ENCODE assay signal across 22 cellular contexts in the genomic region with DNA sequence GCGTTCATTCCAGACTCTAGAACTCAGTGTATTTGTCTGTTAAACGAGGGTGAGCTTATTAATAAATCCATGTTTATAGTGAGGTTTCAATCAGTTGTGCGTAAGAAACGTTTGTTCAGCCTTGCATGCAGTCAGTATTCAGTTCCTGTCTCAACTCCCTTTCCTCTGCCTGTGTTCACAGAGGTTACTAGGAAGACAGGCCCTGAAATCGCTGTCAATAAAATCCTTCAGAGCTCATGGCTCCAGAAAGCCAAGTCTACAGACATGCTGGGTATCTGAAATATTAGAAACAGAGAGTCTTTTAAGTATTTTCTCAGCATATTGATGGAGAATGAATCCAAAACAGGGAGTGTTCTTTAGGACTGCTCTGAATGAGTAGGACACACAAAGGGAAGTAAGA.
A peak's percentile ranks its signal among the peaks of the same experiment; 100 is the strongest.
DNase-seq lines count a peak whose midpoint lies in the region; ATAC-seq and TF ChIP-seq lines count a peak whose summit lies in the region.
"Had no signal": no experiment of that assay in that cellular context is flagged by ENCODE, and none has a peak within 500 bp of the region (broad histone marks: within the 10 kb centered on the region; RNA-seq: fewer than 3 reads in every experiment).

No MANE protein-coding gene starts in this region.

- WGBS in right cardiac atrium: 63% methylated on average over 5 of the region's 5 CpGs

- no peak overlapping the region for H3K4me3 ChIP-seq in right atrium auricular region
- H3K4me3 ChIP-seq in right cardiac atrium (ENCODE audit: low read length): no peak overlapping the region
- H3K4me3 ChIP-seq: K562, MG63 had no signal

- H3K27me3 ChIP-seq in right atrium auricular region: no peaks in the 10 kb centered on the region
- H3K27me3 ChIP-seq in right cardiac atrium (ENCODE audit: control insufficient read depth, insufficient read depth): no peaks in the 10 kb centered on the region
- H3K27me3 ChIP-seq: MG63 had no signal

- peaks cover 0 to 74% of the 10 kb centered on the region in 2 donors for H3K4me1 ChIP-seq in right atrium auricular region
- H3K4me1 ChIP-seq in right cardiac atrium (ENCODE audit: control insufficient read depth, insufficient read depth, low read length): peaks cover 14% of the 10 kb centered on the region

- H3K27ac ChIP-seq in right atrium auricular region (peak overlapping the region; percentile 3 to 65), right cardiac atrium (ENCODE audit: low read length) (no peak overlapping the region)

- H3K4me3 Mint-ChIP-seq in T-helper 17 cell (no peak overlapping the region), naive B cell (peak overlapping the region in 2 of 8 donors; percentile 1 to 22)
- no peak overlapping the region for H3K4me3 Mint-ChIP-seq in activated CD8-positive, alpha-beta T cell treated with anti-CD3 and anti-CD28 coated beads, Interleukin-2, amount 10 ng/mL, durations not matched to agents 7 days and 5 days
- H3K4me3 Mint-ChIP-seq: activated naive CD4-positive, alpha-beta T cell treated with anti-CD3 and anti-CD28 coated beads for 36 hours; CD4-positive, CD25-positive, alpha-beta regulatory T cell; memory B cell had no signal

- POLR2A ChIA-PET in activated CD8-positive, alpha-beta T cell treated with anti-CD3 and anti-CD28 coated beads, Interleukin-2, amount 10 ng/mL, durations not matched to agents 7 days and 5 days (lab: Charles Lee): interaction anchor here (0.6 kb wide), 1 partner anchor 245 kb away, joined by 3 read pairs; no protein-coding TSS in a partner anchor

- peaks cover 0 to 6% (median 4%) of the 10 kb centered on the region in 7 donors for H3K9me3 Mint-ChIP-seq in naive B cell
- H3K9me3 Mint-ChIP-seq in activated CD8-positive, alpha-beta T cell treated with anti-CD3 and anti-CD28 coated beads, Interleukin-2, amount 10 ng/mL, durations not matched to agents 7 days and 5 days (ENCODE audit: insufficient read depth): no peaks in the 10 kb centered on the region

- CTCF ChIA-PET in activated CD8-positive, alpha-beta T cell treated with anti-CD3 and anti-CD28 coated beads, Interleukin-2, amount 10 ng/mL, durations not matched to agents 7 days and 5 days (lab: Charles Lee): interaction anchor here (1.0 kb wide), 1 partner anchor 17 kb away, joined by 3 read pairs; no protein-coding TSS in a partner anchor

- intact Hi-C loops in right cardiac atrium (cut with DNase I): no loop called here

- H3K36me3 Mint-ChIP-seq in T-helper 17 cell (ENCODE audit: low read depth) (peaks cover 6% of the 10 kb centered on the region), naive B cell (peaks cover 30 to 31% of the 10 kb centered on the region in 2 donors)
- peaks cover 28% of the 10 kb centered on the region for H3K36me3 Mint-ChIP-seq in activated CD8-positive, alpha-beta T cell treated with anti-CD3 and anti-CD28 coated beads, Interleukin-2, amount 10 ng/mL, durations not matched to agents 7 days and 5 days (ENCODE audit: low read depth)

- H3K9me3 ChIP-seq in right atrium auricular region (no peaks in the 10 kb centered on the region), right cardiac atrium (ENCODE audit: control insufficient read depth, low read length) (no peaks in the 10 kb centered on the region), T-helper 17 cell (ENCODE audit: control insufficient read depth, low read length, poor library complexity, severe bottlenecking) (no peaks in the 10 kb centered on the region)
- H3K9me3 ChIP-seq: MG63 had no signal

- H3K27me3 Mint-ChIP-seq in T-helper 17 cell: no peaks in the 10 kb centered on the region
- H3K27me3 Mint-ChIP-seq in naive B cell: no peaks in the 10 kb centered on the region
- no peaks in the 10 kb centered on the region for H3K27me3 Mint-ChIP-seq in activated CD8-positive, alpha-beta T cell treated with anti-CD3 and anti-CD28 coated beads, Interleukin-2, amount 10 ng/mL, durations not matched to agents 7 days and 5 days (ENCODE audit: low read depth)
- H3K27me3 Mint-ChIP-seq: CD4-positive, CD25-positive, alpha-beta regulatory T cell; memory B cell had no signal

- TF ChIP-seq CTCF in right atrium auricular region (IDR thresholded peaks at IDR 0.05): no peak

- DNase-seq in right atrium auricular region (ENCODE audit: low spot score) (no peak), right cardiac atrium (no peak), T-helper 17 cell (no peak), naive B cell (no peak), NCI-H526 treated with DMSO at 0.1 percent for 48 hours (lab: John Stamatoyannopoulos, UW) (no peak)
- DNase-seq in activated CD8-positive, alpha-beta T cell treated with anti-CD3 and anti-CD28 coated beads, Interleukin-2, amount 10 ng/mL, durations not matched to agents 7 days and 5 days: no peak
- DNase-seq: activated CD4-positive, alpha-beta T cell treated with anti-CD3 and anti-CD28 coated beads for 48 hours; activated naive CD4-positive, alpha-beta T cell treated with anti-CD3 and anti-CD28 coated beads for 36 hours; aorta; CD4-positive, CD25-positive, alpha-beta regulatory T cell; central memory CD4-positive, alpha-beta T cell; MG63; NCI-H2081 treated with DMSO at 0.1 percent for 48 hours; NCI-H446; PC-3; SIG-M5; stimulated activated CD4-positive, alpha-beta T cell treated with anti-CD3 and anti-CD28 coated beads, Interleukin-4, amount 100 ng/mL, for 1 hour; stimulated activated naive CD4-positive, alpha-beta T cell treated with Interleukin-2 at 50 U/mL for 16 hours; T-helper 1 cell had no signal

- H3K27ac Mint-ChIP-seq in T-helper 17 cell: peak overlapping the region; percentile 63
- peak overlapping the region in 5 of 6 donors; percentile 18 to 71 (median 56) for H3K27ac Mint-ChIP-seq in naive B cell
- no peak overlapping the region for H3K27ac Mint-ChIP-seq in activated CD8-positive, alpha-beta T cell treated with anti-CD3 and anti-CD28 coated beads, Interleukin-2, amount 10 ng/mL, durations not matched to agents 7 days and 5 days
- H3K27ac Mint-ChIP-seq: activated naive CD4-positive, alpha-beta T cell treated with anti-CD3 and anti-CD28 coated beads for 36 hours; memory B cell had no signal

- H3K36me3 ChIP-seq in right atrium auricular region: peaks cover 19% of the 10 kb centered on the region

- ATAC-seq in right cardiac atrium (no peak), T-helper 17 cell (no peak), naive B cell (ENCODE audit: low read depth in 2 of 2) (peak; percentile 69 to 70), HG02981 (IDR thresholded peaks at IDR 0.05; ENCODE audit: unreplicated experiment) (no peak)
- ATAC-seq in activated CD8-positive, alpha-beta T cell treated with anti-CD3 and anti-CD28 coated beads, Interleukin-2, amount 10 ng/mL, durations not matched to agents 7 days and 5 days: no peak
- ATAC-seq: K562, PC-3 had no signal

- H3K4me1 Mint-ChIP-seq in T-helper 17 cell (peaks cover 22% of the 10 kb centered on the region), naive B cell (peaks cover 36 to 43% (median 37%) of the 10 kb centered on the region in 3 donors)
- peaks cover 28% of the 10 kb centered on the region for H3K4me1 Mint-ChIP-seq in activated CD8-positive, alpha-beta T cell treated with anti-CD3 and anti-CD28 coated beads, Interleukin-2, amount 10 ng/mL, durations not matched to agents 7 days and 5 days (ENCODE audit: low read depth)

Comparison
In these comparisons a context has a peak if more than half of its experiments do, and no peak if none do; other contexts are left out.
1. ATAC-seq: peak in naive B cell (2 of 2); none in right cardiac atrium (0 of 2), T-helper 17 cell (single experiment), activated CD8-positive, alpha-beta T cell treated with anti-CD3 and anti-CD28 coated beads, Interleukin-2, amount 10 ng/mL, durations not matched to agents 7 days and 5 days (single experiment) and HG02981 (single experiment).